Comparison of ENCODE assay signal across 8 cellular contexts in the genomic region with DNA sequence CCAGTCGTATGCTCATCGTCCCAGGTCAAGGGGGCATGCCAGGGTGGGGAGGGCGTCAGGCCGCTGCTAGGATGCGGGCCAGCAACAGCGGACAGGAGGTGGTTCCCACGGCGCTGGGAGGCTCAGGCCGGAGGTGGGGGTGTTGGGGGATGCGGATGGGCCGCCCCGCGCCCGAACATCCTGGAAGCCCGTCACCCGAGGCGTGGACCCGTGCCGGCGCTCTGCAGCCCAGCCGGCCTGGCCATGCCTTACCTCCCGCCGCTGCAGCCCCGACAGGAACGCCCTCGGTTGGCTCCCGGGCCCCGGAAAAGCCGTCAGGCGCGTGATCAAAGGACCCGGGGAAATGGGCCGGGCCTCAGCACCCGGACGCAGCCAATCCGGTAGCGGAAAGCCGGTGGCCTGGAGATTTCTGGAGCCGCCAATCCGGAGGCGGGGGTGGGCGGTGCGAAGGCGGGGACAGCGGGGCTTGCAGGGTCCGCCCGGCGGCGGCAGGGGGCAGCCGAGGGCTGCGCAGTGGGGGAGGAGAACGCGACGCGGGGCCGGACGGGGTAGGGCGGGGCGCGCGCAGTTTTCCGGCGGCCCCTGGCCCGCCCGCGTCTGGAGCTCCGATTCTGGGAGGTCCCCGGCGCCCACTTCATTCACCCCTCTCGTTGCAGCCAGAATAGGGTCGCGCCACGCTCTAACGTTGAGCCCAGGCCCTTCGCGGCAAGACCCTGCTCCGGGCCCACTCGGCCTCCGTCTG. TPM values are rescaled to one million over a fixed set of nuclear protein-coding genes. Genes with fewer than 3 reads are reported as not detected.
A peak's percentile ranks its signal among the peaks of the same experiment; 100 is the strongest.
DNase-seq lines count a peak whose midpoint lies in the region; ATAC-seq, FAIRE-seq and TF ChIP-seq lines count a peak whose summit lies in the region.

A gene (minus strand): TSS at position 280 of the 742 bp plus-strand sequence. CDS start 1,215 bp downstream, outside the sequence.

- H3K9me3 ChIP-seq in adrenal gland (replicated peaks in 1 of 3), result no peaks in the 10 kb centered on the region
- H3K9me3 ChIP-seq in heart right ventricle, result no peaks in the 10 kb centered on the region
- no peaks in the 10 kb centered on the region for H3K9me3 ChIP-seq in upper lobe of right lung

- H3K27ac Mint-ChIP-seq in progenitor cell of endocrine pancreas, result peak within 1 kb of the TSS; percentile 93

- TF ChIP-seq CTCF in adrenal gland (IDR thresholded peaks at IDR 0.05) (peak; percentile 71 to 98 (median 90)), heart right ventricle (IDR thresholded peaks at IDR 0.05) (peak; percentile 91 to 100 (median 97)), progenitor cell of endocrine pancreas (IDR thresholded peaks at IDR 0.05; ENCODE audit: unreplicated experiment) (peak; percentile 86), upper lobe of right lung (IDR thresholded peaks at IDR 0.05) (peak; percentile 90)

- peak; percentile 94 for DNase-seq in GM12891 (ENCODE audit: insufficient read length, low spot score)
- DNase-seq in NCI-H146 treated with DMSO at 0.1 percent for 48 hours (lab: John Stamatoyannopoulos, UW; ENCODE audit: unreplicated experiment), result peak; percentile 83
- DNase-seq in T-helper 1 cell, result peak; percentile 94 to 97 (median 96)
- DNase-seq in adrenal gland, result peak; percentile 97 to 98 (median 97)
- peak; percentile 97 for DNase-seq in heart right ventricle
- DNase-seq in progenitor cell of endocrine pancreas (ENCODE audit: low spot score, unreplicated experiment), result peak; percentile 97
- peak; percentile 99 for DNase-seq in upper lobe of right lung

- no peak for TF ChIP-seq POLR2A in GM12891 (IDR thresholded peaks at IDR 0.05; ENCODE audit: low read depth, low read length)
- TF ChIP-seq POLR2A in adrenal gland (IDR thresholded peaks at IDR 0.05), result peak; percentile 60 to 87

- H3K36me3 Mint-ChIP-seq in progenitor cell of endocrine pancreas (ENCODE audit: insufficient read depth), result peaks cover 4% of the 10 kb centered on the region

- peak within 1 kb of the TSS; percentile 22 to 83 (median 68) for H3K4me3 ChIP-seq in adrenal gland
- peak within 1 kb of the TSS; percentile 60 to 96 (median 86) for H3K4me3 ChIP-seq in heart right ventricle
- peak within 1 kb of the TSS; percentile 96 for H3K4me3 ChIP-seq in upper lobe of right lung

- H3K27me3 ChIP-seq in adrenal gland, result no peaks in the 10 kb centered on the region
- no peaks in the 10 kb centered on the region for H3K27me3 ChIP-seq in heart right ventricle
- no peaks in the 10 kb centered on the region for H3K27me3 ChIP-seq in upper lobe of right lung

- H3K27me3 Mint-ChIP-seq in progenitor cell of endocrine pancreas, result no peaks in the 10 kb centered on the region

- peak; percentile 71 for FAIRE-seq in GM12891 (lab: Jason Lieb, UNC)

- H3K27ac ChIP-seq in adrenal gland (peak within 1 kb of the TSS; percentile 28 to 90 (median 83)), heart right ventricle (peak within 1 kb of the TSS; percentile 68 to 98 (median 95)), upper lobe of right lung (peak within 1 kb of the TSS; percentile 93)

- peaks cover 2% of the 10 kb centered on the region for H3K4me1 Mint-ChIP-seq in progenitor cell of endocrine pancreas (ENCODE audit: low read depth)

- no peaks in the 10 kb centered on the region for H3K36me3 ChIP-seq in adrenal gland (replicated peaks in 1 of 2)
- peaks cover 0 to 6% (median 0%) of the 10 kb centered on the region in 9 donors for H3K36me3 ChIP-seq in heart right ventricle
- no peaks in the 10 kb centered on the region for H3K36me3 ChIP-seq in upper lobe of right lung

- H3K4me3 Mint-ChIP-seq in progenitor cell of endocrine pancreas (ENCODE audit: low read depth), result peak within 1 kb of the TSS; percentile 84

- H3K4me1 ChIP-seq in adrenal gland (replicated peaks in 1 of 2), result peaks cover 16 to 23% of the 10 kb centered on the region in 2 donors
- H3K4me1 ChIP-seq in heart right ventricle, result peaks cover 9 to 39% (median 28%) of the 10 kb centered on the region in 9 donors
- H3K4me1 ChIP-seq in upper lobe of right lung, result peaks cover 23% of the 10 kb centered on the region

- no peaks in the 10 kb centered on the region for H3K9me3 Mint-ChIP-seq in progenitor cell of endocrine pancreas (ENCODE audit: low read depth)

- WGBS in adrenal gland, 4 donors, result 0 to 1% (median 0%) methylated on average over 3 to 79 of the region's 79 CpGs
- WGBS in heart right ventricle, 2 donors, result 1% methylated on average over 66 to 79 of the region's 79 CpGs

- intact Hi-C loops in adrenal gland (cut with DNase I), result loop anchor here in 1 of 2 donors (5.0 kb wide), 1 partner anchor 168 kb away; no protein-coding TSS in a partner anchor
- intact Hi-C loops in heart right ventricle (cut with DNase I), result loop anchor here (1.0 to 5.0 kb wide), 14 partner anchors 24 to 358 kb away; a partner anchor contains a TSS
- intact Hi-C loops in upper lobe of right lung (cut with DNase I), result loop anchor here (10.0 kb wide), 1 partner anchor 166 kb away; no protein-coding TSS in a partner anchor

- ATAC-seq in HG02852 (IDR thresholded peaks at IDR 0.05; ENCODE audit: unreplicated experiment), result peak; percentile 76
- ATAC-seq in heart right ventricle, result peak; percentile 89 to 97 (median 94)
- ATAC-seq in upper lobe of right lung, result peak; percentile 97

TF ChIP-seq in GM12891, 5 proteins besides CTCF, POLR2A, EP300 and RAD21:
- TF ChIP-seq PAX5 (IDR thresholded peaks at IDR 0.05; ENCODE audit: insufficient read depth, low read length, severe bottlenecking) (peak; percentile 28), POLR2AphosphoS5 (IDR thresholded peaks at IDR 0.05; ENCODE audit: low read depth, low read length) (no peak), SPI1 (IDR thresholded peaks at IDR 0.05; ENCODE audit: low read depth, low read length) (no peak), POU2F2 (IDR thresholded peaks at IDR 0.05; ENCODE audit: low read depth, low read length) (no peak; the same call in 1 of the 2 replicates), TAF1 (IDR thresholded peaks at IDR 0.05; ENCODE audit: low read depth, low read length) (0 out of 2 replicates have a peak, but pooled peaks have one; percentile 11)

RNA-seq across cellular contexts. Expression of the gene that starts here (rescaled TPM):
- 14.2 TPM for polyA plus RNA-seq in GM12891 (2012; ENCODE audit: low read depth, missing spikeins)
- total RNA-seq in adrenal gland, result 10 to 100 TPM; 21.5 to 53.7 (median 33.2) TPM
- polyA plus RNA-seq in adrenal gland, result 100 to 1,000 TPM in 2 of 3 donors, 1 to 10 TPM in 1; 9.7 to 122 (median 109) TPM
- total RNA-seq in heart right ventricle, result 10 to 100 TPM; 16.0 to 29.1 (median 24.2) TPM
- 10 to 100 TPM; 51.5 to 78.2 TPM for polyA plus RNA-seq in heart right ventricle
- total RNA-seq in progenitor cell of endocrine pancreas, result 5.1 and 5.3 TPM in 2 replicates
- 32.6 TPM for total RNA-seq in upper lobe of right lung

Comparison
In these comparisons a context has a peak if more than half of its experiments do, and no peak if none do; other contexts are left out.
1. Peak in every context shown above with its lines: DNase-seq, ATAC-seq, H3K4me3 ChIP-seq and H3K27ac ChIP-seq.